Comparison of ENCODE assay signal across 13 cellular contexts in the genomic region with DNA sequence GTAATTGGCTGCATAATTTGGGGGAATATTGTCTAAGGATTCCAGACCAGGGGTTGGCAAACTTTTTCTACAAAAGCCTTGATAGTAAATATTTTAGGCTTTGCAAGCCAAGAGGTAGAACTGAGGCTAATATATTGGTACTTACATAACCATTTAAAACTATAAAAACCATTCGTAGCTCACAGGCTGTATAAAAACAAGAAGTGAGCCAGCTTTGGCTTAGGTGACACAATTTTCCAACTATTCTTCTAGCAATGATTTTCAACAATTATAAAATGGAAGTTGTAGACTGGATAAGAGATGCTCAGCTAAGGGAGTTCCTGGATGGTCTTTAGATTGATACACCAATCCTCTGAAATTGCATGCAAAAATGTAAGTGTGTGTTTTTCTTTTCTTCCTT.
"Had no signal": no experiment of that assay in that cellular context is flagged by ENCODE, and none has a peak within 500 bp of the region (broad histone marks: within the 10 kb centered on the region; RNA-seq: fewer than 3 reads in every experiment).

No MANE protein-coding gene starts in this region.

- H3K27ac Mint-ChIP-seq: activated CD4-positive, alpha-beta T cell treated with anti-CD3 and anti-CD28 coated beads for 36 hours; activated CD8-positive, alpha-beta T cell treated with anti-CD3 and anti-CD28 coated beads for 36 hours; activated T-helper 1 cell treated with anti-CD3 and anti-CD28 coated beads, Interleukin-12 subunit alpha, Interleukin-12 subunit beta, Interleukin-2, Interleukin-4 antibody, amounts not matched to agents 30 ng/mL and 10 ng/mL and 1 ng/mL, durations not matched to agents 14 hours and 24 hours and 36 hours; memory B cell had no signal

- H3K9me3 Mint-ChIP-seq: activated CD8-positive, alpha-beta T cell treated with anti-CD3 and anti-CD28 coated beads for 36 hours; activated T-helper 1 cell treated with anti-CD3 and anti-CD28 coated beads, Interleukin-12 subunit alpha, Interleukin-12 subunit beta, Interleukin-2, Interleukin-4 antibody, amounts not matched to agents 30 ng/mL and 10 ng/mL and 1 ng/mL, durations not matched to agents 14 hours and 24 hours and 36 hours; memory B cell had no signal

- DNase-seq: activated CD4-positive, alpha-beta T cell treated with anti-CD3 and anti-CD28 coated beads for 36 hours; activated CD8-positive, alpha-beta memory T cell treated with anti-CD3 and anti-CD28 coated beads, Interleukin-2, amount 50 U/mL, for 4 hours; activated CD8-positive, alpha-beta T cell treated with anti-CD3 and anti-CD28 coated beads for 36 hours; activated naive CD4-positive, alpha-beta T cell; colonic mucosa; effector CD4-positive, alpha-beta T cell; heart left ventricle; islet precursor cell; T-helper 9 cell; tibial artery had no signal

- H3K4me3 Mint-ChIP-seq: activated CD4-positive, alpha-beta T cell treated with anti-CD3 and anti-CD28 coated beads for 36 hours; activated CD8-positive, alpha-beta T cell treated with anti-CD3 and anti-CD28 coated beads for 36 hours; activated T-helper 1 cell treated with anti-CD3 and anti-CD28 coated beads, Interleukin-12 subunit alpha, Interleukin-12 subunit beta, Interleukin-2, Interleukin-4 antibody, amounts not matched to agents 30 ng/mL and 10 ng/mL and 1 ng/mL, durations not matched to agents 14 hours and 24 hours and 36 hours; memory B cell had no signal

- H3K4me1 Mint-ChIP-seq: activated CD4-positive, alpha-beta T cell treated with anti-CD3 and anti-CD28 coated beads for 36 hours had no signal

- H3K36me3 Mint-ChIP-seq: memory B cell had no signal

- ATAC-seq: activated CD4-positive, alpha-beta T cell treated with anti-CD3 and anti-CD28 coated beads for 36 hours; activated CD8-positive, alpha-beta T cell treated with anti-CD3 and anti-CD28 coated beads for 36 hours; heart left ventricle; left lobe of liver had no signal
